Comparison of ENCODE assay signal across 22 cellular contexts in the genomic region with DNA sequence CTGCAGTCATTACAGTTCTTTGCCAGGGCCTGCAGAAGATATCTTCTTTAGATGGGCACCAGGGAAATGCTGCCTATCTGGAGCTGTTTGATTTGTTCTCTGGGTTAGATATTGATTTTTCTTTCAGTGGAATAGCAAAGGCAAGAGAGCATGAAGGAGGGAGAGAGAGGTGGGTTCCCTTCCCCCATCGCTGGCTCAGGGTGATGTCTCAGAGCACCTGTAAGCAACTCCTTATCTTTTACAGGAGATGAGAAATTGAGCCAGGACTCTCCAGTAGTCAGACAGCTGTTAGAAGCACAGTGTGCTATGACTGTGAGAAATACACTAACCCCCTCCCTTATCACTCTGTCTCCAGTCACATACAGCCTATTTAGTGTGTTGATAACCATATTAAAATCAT.
"Had no signal": no experiment of that assay in that cellular context is flagged by ENCODE, and none has a peak within 500 bp of the region (broad histone marks: within the 10 kb centered on the region; RNA-seq: fewer than 3 reads in every experiment).

No MANE protein-coding gene starts in this region.

- ATAC-seq: activated CD8-positive, alpha-beta T cell treated with anti-CD3 and anti-CD28 coated beads, Interleukin-2, amount 10 ng/mL, durations not matched to agents 7 days and 5 days; K562; PC-3 had no signal

- DNase-seq: activated CD4-positive, alpha-beta T cell treated with anti-CD3 and anti-CD28 coated beads, Interleukin-2, amount 10 ng/mL, durations not matched to agents 7 days and 5 days; activated CD4-positive, alpha-beta T cell treated with anti-CD3 and anti-CD28 coated beads, Interleukin-2, amount 50 U/mL, for 48 hours; activated CD8-positive, alpha-beta T cell treated with anti-CD3 and anti-CD28 coated beads, Interleukin-2, amount 10 ng/mL, durations not matched to agents 7 days and 5 days; activated gamma-delta T cell; activated naive CD4-positive, alpha-beta T cell treated with Interleukin-2 at 50 U/mL for 16 hours; activated naive CD8-positive, alpha-beta T cell treated with anti-CD3 and anti-CD28 coated beads, Interleukin-2, amount 10 ng/mL, durations not matched to agents 7 days and 5 days; activated T-cell treated with anti-CD3 and anti-CD28 coated beads, Interleukin-2, amount 50 U/mL, for 24 hours; amygdala; colonic mucosa; IMR-90; NCI-H1436 treated with DMSO at 0.1 percent for 48 hours; NCI-H187 treated with DMSO at 0.1 percent for 48 hours; NCI-H2081; NCI-H226; NCI-H524; NCI-H82; NK-92 treated with Interleukin-12 subunit alpha and Interleukin-12 subunit beta, amount 100 ng/mL, for 24 hours; PC-3; Peyer's patch; RPMI8226; SHP77 treated with DMSO at 0.1 percent for 48 hours had no signal
